27 cellular contexts compared by ENCODE assay signal in the genomic region with DNA sequence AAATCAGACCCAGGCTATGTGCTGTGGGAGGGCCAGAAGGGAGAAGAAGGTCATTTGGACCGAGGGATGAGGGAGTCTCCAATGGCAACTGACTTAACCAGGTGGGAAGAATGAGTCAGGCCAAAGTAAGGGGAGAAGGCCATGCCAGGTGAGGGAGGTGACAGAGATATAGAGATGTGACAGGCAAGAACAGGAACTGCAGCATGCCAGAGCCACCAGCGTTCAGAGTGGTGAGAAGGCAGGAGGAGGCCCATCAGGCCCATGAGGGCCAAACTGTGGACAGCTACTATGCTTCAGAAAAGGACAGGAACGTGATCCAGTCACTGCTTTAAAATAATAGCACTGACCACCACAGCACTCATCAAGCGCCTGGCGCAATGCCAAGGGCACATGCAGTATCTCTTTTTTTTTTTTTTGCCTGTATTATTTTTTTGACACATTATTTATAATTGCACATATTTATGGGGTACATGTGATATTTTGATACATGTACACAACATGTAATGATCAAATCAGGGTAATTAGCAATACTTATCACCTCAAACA.
"Had no signal": no experiment of that assay in that cellular context is flagged by ENCODE, and none has a peak within 500 bp of the region (broad histone marks: within the 10 kb centered on the region; RNA-seq: fewer than 3 reads in every experiment).

No MANE protein-coding gene starts in this region.

- H2AFZ ChIP-seq: hepatocyte had no signal

- H3K36me3 ChIP-seq: colonic mucosa, gastroesophageal sphincter, heart left ventricle, lower lobe of right lung, neutrophil, pancreas, stomach, thyroid gland had no signal

- H3K9me3 Mint-ChIP-seq: stimulated activated effector memory CD8-positive, alpha-beta T cell treated with anti-CD3 and anti-CD28 coated beads, Interleukin-12 subunit alpha, Interleukin-12 subunit beta, amount 100 ng/mL, for 72 hours had no signal

- H3K4me3 ChIP-seq: colonic mucosa, gastroesophageal sphincter, heart left ventricle, hepatocyte, lower lobe of right lung, pancreas, smooth muscle cell, stomach, thyroid gland had no signal

- ATAC-seq: esophagus mucosa; foreskin keratinocyte; gastroesophageal sphincter; heart left ventricle; left colon; left ventricle myocardium superior; lower lobe of right lung; naive thymus-derived CD8-positive, alpha-beta T cell; pancreas; sciatic nerve; stimulated activated effector memory CD8-positive, alpha-beta T cell treated with anti-CD3 and anti-CD28 coated beads, Interleukin-12 subunit alpha, Interleukin-12 subunit beta, amount 100 ng/mL, for 72 hours had no signal

- H3K4me1 Mint-ChIP-seq: endodermal cell; naive thymus-derived CD8-positive, alpha-beta T cell; stimulated activated effector memory CD8-positive, alpha-beta T cell treated with anti-CD3 and anti-CD28 coated beads, Interleukin-12 subunit alpha, Interleukin-12 subunit beta, amount 100 ng/mL, for 72 hours had no signal

- H3K27me3 ChIP-seq: colonic mucosa, gastroesophageal sphincter, heart left ventricle, hepatocyte, neutrophil, pancreas, stomach, thyroid gland had no signal

- H3K79me2 ChIP-seq: hepatocyte had no signal

- H3K36me3 Mint-ChIP-seq: stimulated activated effector memory CD8-positive, alpha-beta T cell treated with anti-CD3 and anti-CD28 coated beads, Interleukin-12 subunit alpha, Interleukin-12 subunit beta, amount 100 ng/mL, for 72 hours; type B pancreatic cell had no signal

- H3K27ac ChIP-seq: colonic mucosa, epithelial cell of prostate, foreskin keratinocyte, gastroesophageal sphincter, heart left ventricle, hepatocyte, lower lobe of right lung, neutrophil, pancreas, stomach, thyroid gland had no signal

- H3K4me1 ChIP-seq: colonic mucosa, foreskin keratinocyte, gastroesophageal sphincter, heart left ventricle, lower lobe of right lung, pancreas, stomach, thyroid gland had no signal

- H3K4me2 ChIP-seq: hepatocyte, smooth muscle cell had no signal

- H3K27me3 Mint-ChIP-seq: dendritic cell treated with granulocyte-macrophage colony-stimulating factor and Interleukin-4, amounts not matched to agents 40 ng/mL and 50 ng/mL, for 4 days; type B pancreatic cell had no signal

- DNase-seq: colonic mucosa; effector CD8-positive, alpha-beta T cell; endodermal cell; foreskin keratinocyte; heart left ventricle; left colon; left ventricle myocardium superior; lower lobe of right lung; naive thymus-derived CD8-positive, alpha-beta T cell; pancreas; stimulated activated CD4-positive, alpha-beta T cell treated with anti-CD3 and anti-CD28 coated beads, Interleukin-12 subunit alpha, Interleukin-12 subunit beta, amount 100 ng/mL, for 4 hours; stimulated activated CD4-positive, alpha-beta T cell treated with anti-CD3 and anti-CD28 coated beads, Interleukin-2, amount 100 ng/mL, for 24 hours; stimulated activated CD4-positive, alpha-beta T cell treated with anti-CD3 and anti-CD28 coated beads, Interleukin-4, amount 100 ng/mL, for 24 hours; stimulated activated naive CD4-positive, alpha-beta T cell treated with Interleukin-2 at 50 U/mL for 16 hours; stomach; thyroid gland had no signal

- H3K27ac Mint-ChIP-seq: dendritic cell treated with granulocyte-macrophage colony-stimulating factor and Interleukin-4, amounts not matched to agents 40 ng/mL and 50 ng/mL, for 4 days; endodermal cell; naive thymus-derived CD8-positive, alpha-beta T cell; progenitor cell of endocrine pancreas; stimulated activated effector memory CD8-positive, alpha-beta T cell treated with anti-CD3 and anti-CD28 coated beads, Interleukin-12 subunit alpha, Interleukin-12 subunit beta, amount 100 ng/mL, for 72 hours; type B pancreatic cell had no signal

- H3K4me3 Mint-ChIP-seq: dendritic cell treated with granulocyte-macrophage colony-stimulating factor and Interleukin-4, amounts not matched to agents 40 ng/mL and 50 ng/mL, for 4 days; endodermal cell; naive thymus-derived CD8-positive, alpha-beta T cell; stimulated activated effector memory CD8-positive, alpha-beta T cell treated with anti-CD3 and anti-CD28 coated beads, Interleukin-12 subunit alpha, Interleukin-12 subunit beta, amount 100 ng/mL, for 72 hours; type B pancreatic cell had no signal

- H3K9me3 ChIP-seq: colonic mucosa, neutrophil, pancreas, thyroid gland had no signal
